ENCODE assay signal across 15 cellular contexts in genomic region chr1:207462535-207462934, GRCh38. TPM values are rescaled to one million over a fixed set of nuclear protein-coding genes. Genes with fewer than 3 reads are reported as not detected.
DNase-seq lines count a peak whose midpoint lies in the region; ATAC-seq and TF ChIP-seq lines count a peak whose summit lies in the region.
"Had no signal": no experiment of that assay in that cellular context is flagged by ENCODE, and none has a peak within 500 bp of the region (broad histone marks: within the 10 kb centered on the region; RNA-seq: fewer than 3 reads in every experiment).

No MANE protein-coding gene starts in this region.

- H3K36me3 Mint-ChIP-seq in stimulated activated naive CD8-positive, alpha-beta T cell treated with anti-CD3 and anti-CD28 coated beads, Interleukin-15, Interleukin-2, amounts not matched to agents 100 ng/mL and 50 ng/mL, for 24 hours (ENCODE audit: low read depth), result no peaks in the 10 kb centered on the region
- H3K36me3 Mint-ChIP-seq in T-cell, result peaks cover 7% of the 10 kb centered on the region
- H3K36me3 Mint-ChIP-seq in naive thymus-derived CD8-positive, alpha-beta T cell, result peaks cover 0 to 5% (median 0%) of the 10 kb centered on the region in 3 donors
- H3K36me3 Mint-ChIP-seq: CD14-positive monocyte had no signal

- POLR2A ChIA-PET in T-cell (lab: Charles Lee), result no interaction called here
- POLR2A ChIA-PET in naive thymus-derived CD8-positive, alpha-beta T cell (lab: Charles Lee), result no interaction called here

- no peak for DNase-seq in stimulated activated naive CD8-positive, alpha-beta T cell treated with anti-CD3 and anti-CD28 coated beads, Interleukin-15, Interleukin-2, amounts not matched to agents 100 U/mL and 50 U/mL, for 24 hours
- no peak for DNase-seq in T-cell
- DNase-seq in naive thymus-derived CD8-positive, alpha-beta T cell, result no peak
- DNase-seq in GM20000 (ENCODE audit: low spot score), result no peak
- DNase-seq in omental fat pad (ENCODE audit: low spot score), result no peak
- DNase-seq: Caco-2; CD8-positive, alpha-beta memory T cell; GF-D8 had no signal

- peaks cover 32% of the 10 kb centered on the region for H3K4me1 Mint-ChIP-seq in stimulated activated naive CD8-positive, alpha-beta T cell treated with anti-CD3 and anti-CD28 coated beads, Interleukin-15, Interleukin-2, amounts not matched to agents 100 ng/mL and 50 ng/mL, for 24 hours (ENCODE audit: low read depth)
- H3K4me1 Mint-ChIP-seq in T-cell, result peaks cover 48 to 65% (median 62%) of the 10 kb centered on the region in 3 donors
- H3K4me1 Mint-ChIP-seq in naive thymus-derived CD8-positive, alpha-beta T cell, result peaks cover 3 to 71% (median 40%) of the 10 kb centered on the region in 4 donors
- H3K4me1 Mint-ChIP-seq: CD14-positive monocyte had no signal

- CTCF ChIA-PET in T-cell (lab: Charles Lee), result interaction anchor here in 1 of 2 donors (0.6 kb wide), 1 partner anchor 133 kb away, joined by 3 read pairs; no protein-coding TSS in a partner anchor

- H3K9me3 Mint-ChIP-seq in stimulated activated naive CD8-positive, alpha-beta T cell treated with anti-CD3 and anti-CD28 coated beads, Interleukin-15, Interleukin-2, amounts not matched to agents 100 ng/mL and 50 ng/mL, for 24 hours, result no peaks in the 10 kb centered on the region
- H3K9me3 Mint-ChIP-seq in T-cell, result no peaks in the 10 kb centered on the region
- H3K9me3 Mint-ChIP-seq in naive thymus-derived CD8-positive, alpha-beta T cell, result no peaks in the 10 kb centered on the region
- H3K9me3 Mint-ChIP-seq: CD14-positive monocyte; CD8-positive, alpha-beta memory T cell had no signal

- no peak overlapping the region for H3K4me3 Mint-ChIP-seq in stimulated activated naive CD8-positive, alpha-beta T cell treated with anti-CD3 and anti-CD28 coated beads, Interleukin-15, Interleukin-2, amounts not matched to agents 100 ng/mL and 50 ng/mL, for 24 hours
- H3K4me3 Mint-ChIP-seq in T-cell, result peak overlapping the region in 1 of 3 donors; percentile 42
- peak overlapping the region in 7 of 10 donors; percentile 3 to 73 (median 46) for H3K4me3 Mint-ChIP-seq in naive thymus-derived CD8-positive, alpha-beta T cell
- H3K4me3 Mint-ChIP-seq: CD14-positive monocyte; CD8-positive, alpha-beta memory T cell had no signal

- no peak for TF ChIP-seq CTCF in GM20000 (IDR thresholded peaks at IDR 0.05; ENCODE audit: extremely low read depth, missing control alignments)
- no peak for TF ChIP-seq CTCF in omental fat pad (IDR thresholded peaks at IDR 0.05)

- peak overlapping the region; percentile 3 for H3K27ac Mint-ChIP-seq in stimulated activated naive CD8-positive, alpha-beta T cell treated with anti-CD3 and anti-CD28 coated beads, Interleukin-15, Interleukin-2, amounts not matched to agents 100 ng/mL and 50 ng/mL, for 24 hours
- H3K27ac Mint-ChIP-seq in T-cell, result peak overlapping the region; percentile 45 to 53
- peak overlapping the region in 4 of 10 donors; percentile 15 to 85 (median 58) for H3K27ac Mint-ChIP-seq in naive thymus-derived CD8-positive, alpha-beta T cell
- H3K27ac Mint-ChIP-seq: CD14-positive monocyte had no signal

- no peaks in the 10 kb centered on the region for H3K27me3 Mint-ChIP-seq in stimulated activated naive CD8-positive, alpha-beta T cell treated with anti-CD3 and anti-CD28 coated beads, Interleukin-15, Interleukin-2, amounts not matched to agents 100 ng/mL and 50 ng/mL, for 24 hours
- peaks cover 0 to 4% of the 10 kb centered on the region in 2 donors for H3K27me3 Mint-ChIP-seq in T-cell
- H3K27me3 Mint-ChIP-seq in naive thymus-derived CD8-positive, alpha-beta T cell, result no peaks in the 10 kb centered on the region

- ATAC-seq in stimulated activated naive CD8-positive, alpha-beta T cell treated with anti-CD3 and anti-CD28 coated beads, Interleukin-15, Interleukin-2, amounts not matched to agents 100 U/mL and 50 U/mL, for 24 hours, result no peak
- ATAC-seq in T-cell (replicated peaks in 1 of 4) (no peak), omental fat pad (ENCODE audit: low FRiP score) (no peak)
- no peak for ATAC-seq in naive thymus-derived CD8-positive, alpha-beta T cell
- ATAC-seq: A549, HCT116 had no signal

RNA-seq across cellular contexts. Expression of gene CR2, which starts 8.4 kb away (rescaled TPM):
- total RNA-seq in T-cell (1 to 10 TPM; 1.4 to 4.6 (median 2.1) TPM), omental fat pad (under 1 TPM in 2 of 4 donors, not detected in 2; 0.12 to 0.46 TPM)
- total RNA-seq in naive thymus-derived CD8-positive, alpha-beta T cell, result 1 to 10 TPM; 5.9 to 8.6 TPM
- polyA plus RNA-seq in naive thymus-derived CD8-positive, alpha-beta T cell, result 10 to 100 TPM; 10.9 to 17.1 (median 11.2) TPM
- polyA plus RNA-seq: A549, AG04450, BJ had no signal

RNA-seq across cellular contexts. Expression of gene CR1, which starts 33.4 kb away (rescaled TPM):
- total RNA-seq in T-cell (10 to 100 TPM in 2 of 5 donors, 1 to 10 TPM in 3; 2.8 to 11.7 (median 8.8) TPM), omental fat pad (10 to 100 TPM in 3 of 4 donors, 1 to 10 TPM in 1; 9.1 to 29.2 (median 21.8) TPM)
- total RNA-seq in naive thymus-derived CD8-positive, alpha-beta T cell, result 1 to 10 TPM; 4.1 to 5.1 TPM
- 1 to 10 TPM in 2 of 3 donors, under 1 TPM in 1; 0.81 to 3.1 (median 1.1) TPM for polyA plus RNA-seq in naive thymus-derived CD8-positive, alpha-beta T cell
- total RNA-seq: Caco-2, H4 had no signal
- polyA plus RNA-seq: A549, AG04450, BJ had no signal
